ENCODE assay signal across 10 cellular contexts in genomic region chr5:33933723-33934544, GRCh38. TPM values are rescaled to one million over a fixed set of nuclear protein-coding genes. Genes with fewer than 3 reads are reported as not detected.
DNase-seq lines count a peak whose midpoint lies in the region; ATAC-seq, FAIRE-seq and TF ChIP-seq lines count a peak whose summit lies in the region.
"Had no signal": no experiment of that assay in that cellular context is flagged by ENCODE, and none has a peak within 500 bp of the region (broad histone marks: within the 10 kb centered on the region; RNA-seq: fewer than 3 reads in every experiment).

No MANE protein-coding gene starts in this region.

- no peak for TF ChIP-seq CTCF in fibroblast of mammary gland (conservative IDR thresholded peaks at IDR 0.05; ENCODE audit: control insufficient read depth, insufficient read depth, low read depth, low read length)

- DNase-seq in fibroblast of mammary gland (ENCODE audit: low read depth) (peak; percentile 44), frontal cortex (ENCODE audit: low spot score in 2 of 2) (no peak), NCI-H1417 (lab: John Stamatoyannopoulos, UW) (no peak)
- DNase-seq in stimulated activated CD4-positive, alpha-beta T cell treated with anti-CD3 and anti-CD28 coated beads, Interleukin-4, amount 100 ng/mL, for 4 hours, result no peak
- DNase-seq in activated naive CD4-positive, alpha-beta T cell (lab: John Stamatoyannopoulos, UW), result no peak

- ATAC-seq in GM18519 (IDR thresholded peaks at IDR 0.05; ENCODE audit: low FRiP score, unreplicated experiment), result peak; percentile 66
- peak; percentile 91 for ATAC-seq in GM21723 (IDR thresholded peaks at IDR 0.05; ENCODE audit: unreplicated experiment)
- peak; percentile 86 for ATAC-seq in HG03378 (IDR thresholded peaks at IDR 0.05; ENCODE audit: unreplicated experiment)

- H3K4me3 ChIP-seq in fibroblast of mammary gland (ENCODE audit: control insufficient read depth, low read depth, low read length), result no peak overlapping the region
- H3K4me3 ChIP-seq: Peyer's patch had no signal

- FAIRE-seq in frontal cortex (lab: Jason Lieb, UNC), result no peak

RNA-seq across cellular contexts. Expression of gene RXFP3, which starts 2.3 kb away (rescaled TPM):
- total RNA-seq in frontal cortex, result 0.41 TPM
- total RNA-seq: liver, Peyer's patch had no signal

RNA-seq across cellular contexts. Expression of gene ADAMTS12, which starts 42.1 kb away (rescaled TPM):
- total RNA-seq in frontal cortex, result 1.2 TPM

RNA-seq across cellular contexts. Expression of gene SLC45A2, which starts 50.6 kb away (rescaled TPM):
- total RNA-seq in frontal cortex, result 0.41 TPM
- total RNA-seq: Peyer's patch had no signal
